In genomic region chr20:13996265-13996664, GRCh38 we compare ENCODE assay signal across 9 cellular contexts. TPM values are rescaled to one million over a fixed set of nuclear protein-coding genes. Genes with fewer than 3 reads are reported as not detected.
DNase-seq lines count a peak whose midpoint lies in the region; ATAC-seq, FAIRE-seq and TF ChIP-seq lines count a peak whose summit lies in the region.
"Had no signal": no experiment of that assay in that cellular context is flagged by ENCODE, and none has a peak within 500 bp of the region (broad histone marks: within the 10 kb centered on the region; RNA-seq: fewer than 3 reads in every experiment).

No MANE protein-coding gene starts in this region.

- CTCF ChIA-PET in Calu3 (lab: Charles Lee) (interaction anchor here (1.2 kb wide), 1 partner anchor 54 kb away, joined by 3 read pairs; no protein-coding TSS in a partner anchor), Panc1 (lab: Charles Lee) (no interaction called here)

- H3K36me3 ChIP-seq in Panc1 (ENCODE audit: control insufficient read depth, insufficient read depth, low read length), result no peaks in the 10 kb centered on the region
- no peaks in the 10 kb centered on the region for H3K36me3 ChIP-seq in pancreas

- no peaks in the 10 kb centered on the region for H3K27me3 Mint-ChIP-seq in Calu3 (ENCODE audit: unreplicated experiment)

- in situ Hi-C loops in Panc1 (cut with HindIII; ENCODE audit: low pct_unique_long_range_greater_than_20kb, low sequenced_read_pairs), result no loop called here

- POLR2A ChIA-PET in Panc1 (lab: Charles Lee), result no interaction called here

- H3K4me1 Mint-ChIP-seq in Calu3 (ENCODE audit: low read depth, unreplicated experiment), result peaks cover 8% of the 10 kb centered on the region

- H3K4me3 ChIP-seq in Panc1 (ENCODE audit: low read depth in 2 of 2, low read length in 2 of 2) (peak overlapping the region; percentile 54 to 57), fibroblast of mammary gland (ENCODE audit: control insufficient read depth, low read depth, low read length) (peak overlapping the region; percentile 57), pancreas (peak overlapping the region; percentile 69 to 83 (median 78))

- TF ChIP-seq CTCF in Calu3 (IDR thresholded peaks at IDR 0.05; ENCODE audit: unreplicated experiment), result no peak
- TF ChIP-seq CTCF in Panc1 (IDR thresholded peaks at IDR 0.05), result no peak
- no peak for TF ChIP-seq CTCF in fibroblast of mammary gland (conservative IDR thresholded peaks at IDR 0.05; ENCODE audit: control insufficient read depth, insufficient read depth, low read depth, low read length)
- TF ChIP-seq CTCF in pancreas (IDR thresholded peaks at IDR 0.05), result no peak

- H3K27ac ChIP-seq in Panc1 (ENCODE audit: low read length), result no peak overlapping the region
- peak overlapping the region; percentile 58 to 89 (median 80) for H3K27ac ChIP-seq in pancreas

- H3K36me3 Mint-ChIP-seq in Calu3 (ENCODE audit: insufficient read depth, unreplicated experiment), result peaks cover 26% of the 10 kb centered on the region

- H3K27me3 ChIP-seq in Panc1 (ENCODE audit: control insufficient read depth, insufficient read depth, low read length) (peaks cover 7% of the 10 kb centered on the region), pancreas (no peaks in the 10 kb centered on the region)

- H3K27ac Mint-ChIP-seq in Calu3 (ENCODE audit: unreplicated experiment), result no peak overlapping the region

- no peak for DNase-seq in Calu3
- no peak for DNase-seq in Panc1 (ENCODE audit: low read depth, low spot score)
- no peak for DNase-seq in fibroblast of mammary gland (ENCODE audit: low read depth)
- no peak for DNase-seq in pancreas
- no peak for DNase-seq in NCI-H1105 (lab: John Stamatoyannopoulos, UW)
- DNase-seq in HK-2 (ENCODE audit: unreplicated experiment), result no peak

- peak overlapping the region; percentile 92 for H3K4me3 Mint-ChIP-seq in Calu3 (ENCODE audit: low read depth, unreplicated experiment)

- 1 to 3% methylated on average over 12 to 13 of the region's 13 CpGs for WGBS in pancreas, 2 donors

- no peak for ATAC-seq in Panc1
- ATAC-seq in pancreas, result peak in 2 of 4 donors; percentile 5 to 8
- ATAC-seq in activated CD4-positive, CD25-positive, alpha-beta regulatory T cell treated with anti-CD3 and anti-CD28 coated beads, Interleukin-2, amount 50 U/mL, for 24 hours, result no peak
- no peak for ATAC-seq in HG02885 (IDR thresholded peaks at IDR 0.05; ENCODE audit: poor library complexity, unreplicated experiment)

- H3K9me3 ChIP-seq in Panc1 (ENCODE audit: control insufficient read depth, insufficient read depth, low read depth, low read length) (peaks cover 7% of the 10 kb centered on the region), pancreas (no peaks in the 10 kb centered on the region)

- BruUV-seq in Calu3 (replicated peaks; lab: Mats Ljungman, UMichigan), result no TSS peak
- no TSS peak for BruUV-seq in Panc1 (replicated peaks; lab: Mats Ljungman, UMichigan)

- H3K4me1 ChIP-seq in Panc1 (ENCODE audit: control insufficient read depth, insufficient read depth, low read length) (no peaks in the 10 kb centered on the region; the same call in 1 of the 2 replicates), pancreas (peaks cover 0 to 4% (median 0%) of the 10 kb centered on the region in 3 donors)

- intact Hi-C loops in Calu3 (cut with micrococcal nuclease; ENCODE audit: unreplicated experiment) (loop anchor here (5.0 kb wide), 1 partner anchor 41 kb away; no protein-coding TSS in a partner anchor), Panc1 (cut with micrococcal nuclease; ENCODE audit: unreplicated experiment) (no loop called here), pancreas (cut with DNase I) (no loop called here)

- peaks cover 4% of the 10 kb centered on the region for H3K9me3 Mint-ChIP-seq in Calu3 (ENCODE audit: low read depth, unreplicated experiment)

- FAIRE-seq in pancreas (lab: Jason Lieb, UNC), result no peak
- FAIRE-seq: frontal cortex had no signal

RNA-seq across cellular contexts. Expression of gene MACROD2, which starts 0.9 kb away (rescaled TPM):
- total RNA-seq in Calu3 (2022) (28.1 and 29.4 TPM in 2 replicates), Panc1 (2021; ENCODE audit: unreplicated experiment) (1.2 TPM), pancreas (1 to 10 TPM; 2.3 to 4.9 (median 3.1) TPM)
- polyA plus RNA-seq in Panc1 (2012; ENCODE audit: insufficient read length), result 1.5 TPM
- 1 to 10 TPM; 1.7 to 2.1 TPM for polyA plus RNA-seq in pancreas

RNA-seq across cellular contexts. Expression of gene SEL1L2, which starts 5.9 kb away (rescaled TPM):
- total RNA-seq in Calu3 (2022), result not detected in 2 replicates
- total RNA-seq in Panc1 (2021; ENCODE audit: unreplicated experiment), result not detected
- polyA plus RNA-seq in Panc1 (2012; ENCODE audit: insufficient read length), result not detected
- not detected for total RNA-seq in pancreas
- under 1 TPM in 1 of 2 donors, not detected in 1; 0.46 TPM for polyA plus RNA-seq in pancreas
